9 cellular contexts compared by ENCODE assay signal in the genomic region with DNA sequence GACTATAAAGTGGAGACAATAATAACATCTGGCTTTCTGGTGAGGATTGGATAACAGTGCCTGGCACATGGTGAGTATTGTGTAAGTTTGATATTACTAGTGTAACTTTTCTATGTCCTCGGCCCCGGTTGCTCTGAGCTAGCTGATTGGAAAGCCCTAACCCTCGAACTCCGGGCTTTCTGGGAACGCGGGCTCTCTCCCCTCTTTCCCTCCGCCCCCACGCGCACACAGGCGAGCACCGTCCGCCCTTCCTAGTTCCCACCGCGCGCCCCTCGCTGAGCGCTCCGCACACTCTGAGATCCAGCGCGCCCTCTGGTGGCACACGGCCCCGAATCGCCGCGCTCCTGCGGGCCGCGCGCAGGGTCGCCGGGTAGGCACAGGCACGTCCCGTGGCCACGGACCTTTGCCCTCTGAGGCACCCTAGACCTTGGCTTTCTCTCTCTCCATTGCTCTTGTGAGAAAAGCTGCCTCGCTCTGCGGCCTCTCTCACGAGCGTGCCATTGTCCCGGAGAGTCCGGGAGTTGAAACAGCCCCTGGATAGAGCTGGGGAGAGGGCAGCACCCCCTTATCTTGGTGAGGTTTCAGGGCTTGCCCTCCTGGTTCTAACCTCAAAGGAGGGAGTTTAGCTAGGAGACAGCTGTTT. TPM values are rescaled to one million over a fixed set of nuclear protein-coding genes. Genes with fewer than 3 reads are reported as not detected.
DNase-seq lines count a peak whose midpoint lies in the region; ATAC-seq and TF ChIP-seq lines count a peak whose summit lies in the region.
"Had no signal": no experiment of that assay in that cellular context is flagged by ENCODE, and none has a peak within 500 bp of the region (broad histone marks: within the 10 kb centered on the region; RNA-seq: fewer than 3 reads in every experiment).

No MANE protein-coding gene starts in this region.

- BruUV-seq in A673 (replicated peaks; lab: Mats Ljungman, UMichigan): no TSS peak

- CTCF ChIA-PET in A673 (lab: Charles Lee): interaction anchor here (0.6 to 1.3 kb wide), 4 partner anchors 282 to 643 kb away, joined by 3 to 7 read pairs (median 3); no protein-coding TSS in a partner anchor

- H3K36me3 Mint-ChIP-seq in mesothelial cell of epicardium: no peaks in the 10 kb centered on the region
- no peaks in the 10 kb centered on the region for H3K36me3 Mint-ChIP-seq in stimulated activated effector memory CD8-positive, alpha-beta T cell treated with anti-CD3 and anti-CD28 coated beads, Interleukin-12 subunit alpha, Interleukin-12 subunit beta, amount 100 ng/mL, for 72 hours

- no peak overlapping the region for H3K27ac ChIP-seq in A673 (ENCODE audit: low read depth, low read length, poor library complexity, severe bottlenecking)

- no peaks in the 10 kb centered on the region for H3K4me1 ChIP-seq in A673 (ENCODE audit: insufficient read depth, low read length, poor library complexity, severe bottlenecking)

- H3K9me3 ChIP-seq in A673 (ENCODE audit: low read depth, low read length, poor library complexity, severe bottlenecking): no peaks in the 10 kb centered on the region

- H3K36me3 ChIP-seq in A673 (ENCODE audit: insufficient read depth, low read length, poor library complexity, severe bottlenecking): no peaks in the 10 kb centered on the region

- H3K4me3 ChIP-seq in A673 (ENCODE audit: low read depth, low read length, poor library complexity, severe bottlenecking): peak overlapping the region; percentile 1

- H3K27me3 Mint-ChIP-seq in mesothelial cell of epicardium (ENCODE audit: low read depth): peaks cover 84% of the 10 kb centered on the region

- POLR2A ChIA-PET in A673 (lab: Charles Lee; ENCODE audit: low non-redundant PET): no interaction called here

- peak overlapping the region; percentile 45 for H3K4me3 Mint-ChIP-seq in mesothelial cell of epicardium
- no peak overlapping the region for H3K4me3 Mint-ChIP-seq in stimulated activated effector memory CD8-positive, alpha-beta T cell treated with anti-CD3 and anti-CD28 coated beads, Interleukin-12 subunit alpha, Interleukin-12 subunit beta, amount 100 ng/mL, for 72 hours

- no peak overlapping the region for H3K27ac Mint-ChIP-seq in mesothelial cell of epicardium
- H3K27ac Mint-ChIP-seq in stimulated activated effector memory CD8-positive, alpha-beta T cell treated with anti-CD3 and anti-CD28 coated beads, Interleukin-12 subunit alpha, Interleukin-12 subunit beta, amount 100 ng/mL, for 72 hours: no peak overlapping the region

- H3K4me1 Mint-ChIP-seq in mesothelial cell of epicardium: peaks cover 7% of the 10 kb centered on the region
- H3K4me1 Mint-ChIP-seq in stimulated activated effector memory CD8-positive, alpha-beta T cell treated with anti-CD3 and anti-CD28 coated beads, Interleukin-12 subunit alpha, Interleukin-12 subunit beta, amount 100 ng/mL, for 72 hours: no peaks in the 10 kb centered on the region

- ATAC-seq in stimulated activated effector memory CD8-positive, alpha-beta T cell treated with anti-CD3 and anti-CD28 coated beads, Interleukin-12 subunit alpha, Interleukin-12 subunit beta, amount 100 ng/mL, for 72 hours: peak; percentile 68
- ATAC-seq in HG03139 (IDR thresholded peaks at IDR 0.05; ENCODE audit: unreplicated experiment): no peak

- TF ChIP-seq CTCF in A673 (conservative IDR thresholded peaks at IDR 0.05; ENCODE audit: low read depth, low read length) (peak; percentile 96), GM13977 (IDR thresholded peaks at IDR 0.05; ENCODE audit: extremely low read depth, insufficient read depth, missing control alignments) (peak; percentile 98), mesothelial cell of epicardium (IDR thresholded peaks at IDR 0.05; ENCODE audit: unreplicated experiment) (peak; percentile 79)

- in situ Hi-C loops in GM13977 (cut with MboI; ENCODE audit: low pct_unique_long_range_greater_than_20kb, low sequenced_read_pairs, unreplicated experiment): loop anchor here (10.0 kb wide), 1 partner anchor 298 kb away; no protein-coding TSS in a partner anchor

- intact Hi-C loops in A673 (cut with micrococcal nuclease; ENCODE audit: unreplicated experiment): loop anchor here (1.0 kb wide), 1 partner anchor 301 kb away; no protein-coding TSS in a partner anchor

- H3K9me3 Mint-ChIP-seq in mesothelial cell of epicardium: no peaks in the 10 kb centered on the region
- no peaks in the 10 kb centered on the region for H3K9me3 Mint-ChIP-seq in stimulated activated effector memory CD8-positive, alpha-beta T cell treated with anti-CD3 and anti-CD28 coated beads, Interleukin-12 subunit alpha, Interleukin-12 subunit beta, amount 100 ng/mL, for 72 hours

- peaks cover 21% of the 10 kb centered on the region for H3K27me3 ChIP-seq in A673 (replicated peaks; ENCODE audit: insufficient read depth, low read depth, low read length, poor library complexity)

- DNase-seq in A673 (ENCODE audit: low spot score) (peak; percentile 76), GM13977 (ENCODE audit: low spot score) (peak; percentile 84), NCI-H2171 (lab: John Stamatoyannopoulos, UW) (peak; percentile 86), ecto neural progenitor cell (ENCODE audit: low spot score) (peak; percentile 87), mesothelial cell of epicardium (ENCODE audit: low spot score in 2 of 2, unreplicated experiment in 2 of 2) (peak; percentile 72 to 84)
- peak; percentile 51 for DNase-seq in activated CD4-positive, alpha-beta T cell treated with anti-CD3 and anti-CD28 coated beads, Interleukin-2, amount 50 U/mL, for 1 hour
- peak; percentile 42 to 80 for DNase-seq in stimulated activated effector memory CD8-positive, alpha-beta T cell treated with anti-CD3 and anti-CD28 coated beads, Interleukin-12 subunit alpha, Interleukin-12 subunit beta, amount 100 ng/mL, for 72 hours (ENCODE audit: low spot score in 2 of 2)

RNA-seq across cellular contexts. Expression of gene ESRRB, which starts 23.2 kb away (rescaled TPM):
- 0.47 and 1.2 TPM in 2 replicates for total RNA-seq in A673 (2021)
- total RNA-seq in mesothelial cell of epicardium: 0.14 to 0.22 TPM (median 0.16 TPM) in 3 replicates
- total RNA-seq: pulmonary artery endothelial cell had no signal
